In genomic region chr4:1043658-1044468, GRCh38 we compare ENCODE assay signal across 8 cellular contexts. TPM values are rescaled to one million over a fixed set of nuclear protein-coding genes. Genes with fewer than 3 reads are reported as not detected.
DNase-seq lines count a peak whose midpoint lies in the region; ATAC-seq, FAIRE-seq and TF ChIP-seq lines count a peak whose summit lies in the region.

No MANE protein-coding gene starts in this region.

- no peak for ATAC-seq in GM21717 (IDR thresholded peaks at IDR 0.05; ENCODE audit: unreplicated experiment)
- no peak for ATAC-seq in HG03354 (IDR thresholded peaks at IDR 0.05; ENCODE audit: poor library complexity, severe bottlenecking, unreplicated experiment)
- ATAC-seq in GM18511 (IDR thresholded peaks at IDR 0.05; ENCODE audit: unreplicated experiment), result no peak

- H3K27me3 ChIP-seq in adrenal gland (no peaks in the 10 kb centered on the region), right atrium auricular region (peaks cover 0 to 8% of the 10 kb centered on the region in 2 donors), sigmoid colon (peaks cover 22 to 81% (median 46%) of the 10 kb centered on the region in 3 donors)

- H3K4me3 ChIP-seq in AG09309 (ENCODE audit: control insufficient read depth, low read depth, low read length) (peak overlapping the region; percentile 14), adrenal gland (no peak overlapping the region), right atrium auricular region (no peak overlapping the region), sigmoid colon (peak overlapping the region in 1 of 4 donors; percentile 9)

- H3K4me1 ChIP-seq in adrenal gland (replicated peaks in 1 of 2), result peaks cover 5 to 16% of the 10 kb centered on the region in 2 donors
- peaks cover 0 to 42% of the 10 kb centered on the region in 2 donors for H3K4me1 ChIP-seq in right atrium auricular region
- peaks cover 4 to 51% (median 45%) of the 10 kb centered on the region in 4 donors for H3K4me1 ChIP-seq in sigmoid colon

- no peak for TF ChIP-seq CTCF in AG09309 (IDR thresholded peaks at IDR 0.05; ENCODE audit: control insufficient read depth, insufficient read depth, low read depth, low read length, missing control alignments)
- TF ChIP-seq CTCF in adrenal gland (IDR thresholded peaks at IDR 0.05), result no peak
- TF ChIP-seq CTCF in right atrium auricular region (IDR thresholded peaks at IDR 0.05), result no peak
- TF ChIP-seq CTCF in sigmoid colon (IDR thresholded peaks at IDR 0.05), result no peak

- no peak for TF ChIP-seq EP300 in sigmoid colon (IDR thresholded peaks at IDR 0.05)

- WGBS in adrenal gland, 4 donors, result 19 to 55% (median 21%) methylated on average over 1 to 35 of the region's 35 CpGs
- 28 to 36% methylated on average over 35 of the region's 35 CpGs for WGBS in sigmoid colon, 2 donors

- H3K36me3 ChIP-seq in adrenal gland (replicated peaks in 1 of 2), result no peaks in the 10 kb centered on the region
- no peaks in the 10 kb centered on the region for H3K36me3 ChIP-seq in right atrium auricular region
- H3K36me3 ChIP-seq in sigmoid colon, result no peaks in the 10 kb centered on the region

- TF ChIP-seq POLR2A in adrenal gland (IDR thresholded peaks at IDR 0.05) (no peak), sigmoid colon (IDR thresholded peaks at IDR 0.05) (no peak)

- H3K9me3 ChIP-seq in adrenal gland (replicated peaks in 1 of 3), result no peaks in the 10 kb centered on the region
- H3K9me3 ChIP-seq in right atrium auricular region, result no peaks in the 10 kb centered on the region
- H3K9me3 ChIP-seq in sigmoid colon, result no peaks in the 10 kb centered on the region

- peak; percentile 99 for FAIRE-seq in HTR-8/SVneo (lab: Jason Lieb, UNC)

- DNase-seq in AG09309 (ENCODE audit: low read depth) (peak; percentile 97), HTR-8/SVneo (ENCODE audit: insufficient read length, low spot score) (peak; percentile 98), adrenal gland (peak; percentile 89 to 98 (median 97)), right atrium auricular region (ENCODE audit: low spot score) (peak; percentile 98), sigmoid colon (peak; percentile 97)

- intact Hi-C loops in adrenal gland (cut with DNase I) (no loop called here), sigmoid colon (cut with DNase I) (no loop called here)

- peak overlapping the region in 2 of 5 donors; percentile 34 to 54 for H3K27ac ChIP-seq in adrenal gland
- peak overlapping the region; percentile 51 to 63 for H3K27ac ChIP-seq in right atrium auricular region
- peak overlapping the region; percentile 30 to 64 (median 51) for H3K27ac ChIP-seq in sigmoid colon

RNA-seq across cellular contexts. Expression of gene FGFRL1, which starts 32.4 kb away (rescaled TPM):
- total RNA-seq in adrenal gland, result 100 to 1,000 TPM in 3 of 8 donors, 10 to 100 TPM in 5; 45.9 to 274 (median 85.1) TPM
- 10 to 100 TPM; 24.4 to 75.5 (median 25.3) TPM for polyA plus RNA-seq in adrenal gland
- total RNA-seq in right atrium auricular region, result 10 to 100 TPM; 30.3 to 47.1 TPM
- total RNA-seq in sigmoid colon, result 10 to 100 TPM in 1 of 4 donors, 1 to 10 TPM in 3; 6.1 to 10.0 (median 8.0) TPM
- 10 to 100 TPM in 1 of 3 donors, 1 to 10 TPM in 2; 1.2 to 12.1 (median 3.0) TPM for polyA plus RNA-seq in sigmoid colon

RNA-seq across cellular contexts. Expression of gene SLC26A1, which starts 50.7 kb away (rescaled TPM):
- 10 to 100 TPM in 1 of 8 donors, 1 to 10 TPM in 5, under 1 TPM in 2; 0.85 to 55.0 (median 3.1) TPM for total RNA-seq in adrenal gland
- 10 to 100 TPM in 1 of 3 donors, 1 to 10 TPM in 2; 2.5 to 11.6 (median 3.7) TPM for polyA plus RNA-seq in adrenal gland
- total RNA-seq in right atrium auricular region, result not detected
- total RNA-seq in sigmoid colon, result not detected
- 1 to 10 TPM in 1 of 3 donors, not detected in 2; 1.1 TPM for polyA plus RNA-seq in sigmoid colon

RNA-seq across cellular contexts. Expression of gene IDUA, which starts 57.0 kb away (rescaled TPM):
- total RNA-seq in adrenal gland (10 to 100 TPM; 16.7 to 78.4 (median 31.2) TPM), right atrium auricular region (10 to 100 TPM in 1 of 2 donors, 1 to 10 TPM in 1; 8.9 to 10.2 TPM), sigmoid colon (10 to 100 TPM in 1 of 4 donors, 1 to 10 TPM in 3; 7.1 to 15.2 (median 7.6) TPM)
- polyA plus RNA-seq in adrenal gland (100 to 1,000 TPM in 1 of 3 donors, 10 to 100 TPM in 1, 1 to 10 TPM in 1; 1.6 to 109 (median 90.6) TPM), sigmoid colon (10 to 100 TPM in 1 of 3 donors, 1 to 10 TPM in 2; 1.2 to 13.3 (median 4.2) TPM)
